In genomic region chr17:44044092-44044491, GRCh38 we compare ENCODE assay signal across 13 cellular contexts. TPM values are rescaled to one million over a fixed set of nuclear protein-coding genes. Genes with fewer than 3 reads are reported as not detected.
DNase-seq lines count a peak whose midpoint lies in the region; ATAC-seq, FAIRE-seq and TF ChIP-seq lines count a peak whose summit lies in the region.
"Had no signal": no experiment of that assay in that cellular context is flagged by ENCODE, and none has a peak within 500 bp of the region (broad histone marks: within the 10 kb centered on the region; RNA-seq: fewer than 3 reads in every experiment).

No MANE protein-coding gene starts in this region.

- H4K20me1 ChIP-seq in GM12878 (ENCODE audit: control insufficient read depth, insufficient read depth): no peaks in the 10 kb centered on the region

- peak overlapping the region; percentile 55 for H3K27ac Mint-ChIP-seq in activated naive CD4-positive, alpha-beta T cell treated with anti-CD3 and anti-CD28 coated beads, Interleukin-2, amount 50 U/mL, for 24 hours
- H3K27ac Mint-ChIP-seq: T-helper 1 cell treated with Interleukin-12 subunit alpha and Interleukin-12 subunit beta and Interleukin-4 antibody, amounts not matched to agents 30 μg/mL and 1 μg/mL, for 36 hours had no signal

- SMC1A ChIA-PET in GM12878 (lab: Charles Lee; ENCODE audit: uncharacterized antibody, unreplicated experiment): interaction anchor here (1.0 to 4.7 kb wide), 4 partner anchors 12 to 100 kb away, joined by 3 to 20 read pairs (median 6); no protein-coding TSS in a partner anchor

- ATAC-seq in GM12878 (no peak), GM18498 (IDR thresholded peaks at IDR 0.05; ENCODE audit: unreplicated experiment) (no peak)
- ATAC-seq: foreskin keratinocyte had no signal

- no peak overlapping the region for H3K4me2 ChIP-seq in GM12878 (ENCODE audit: control insufficient read depth, insufficient read depth)

- H2AFZ ChIP-seq in GM12878 (ENCODE audit: control insufficient read depth, low read depth, low read length): no peak overlapping the region

- H3K4me1 Mint-ChIP-seq in activated naive CD4-positive, alpha-beta T cell treated with anti-CD3 and anti-CD28 coated beads, Interleukin-2, amount 50 U/mL, for 24 hours: peaks cover 14% of the 10 kb centered on the region

- BruUV-seq in GM12878 (replicated peaks; lab: Mats Ljungman, UMichigan): TSS peak; percentile 36

- H3K9ac ChIP-seq in GM12878 (ENCODE audit: control insufficient read depth, insufficient read depth, low read length): no peak overlapping the region

- no peaks in the 10 kb centered on the region for H3K27me3 Mint-ChIP-seq in activated naive CD4-positive, alpha-beta T cell treated with anti-CD3 and anti-CD28 coated beads, Interleukin-2, amount 50 U/mL, for 24 hours

- in situ Hi-C loops in GM12878 (cut with MboI) (loop anchor here (5.0 kb wide), 1 partner anchor 102 kb away; the partner anchor contains the start of gene PPY), transverse colon (cut with MboI; ENCODE audit: low pct_ligation_motif_present in 1 of 4, low pct_unique_long_range_greater_than_20kb in 1 of 4, low sequenced_read_pairs in 3 of 4) (loop anchor here in 1 of 4 donors (10.0 kb wide), 1 partner anchor 99 kb away; the partner anchor contains the start of gene PPY)

- no peak overlapping the region for H3K4me3 Mint-ChIP-seq in activated naive CD4-positive, alpha-beta T cell treated with anti-CD3 and anti-CD28 coated beads, Interleukin-2, amount 50 U/mL, for 24 hours
- H3K4me3 Mint-ChIP-seq: T-helper 1 cell treated with Interleukin-12 subunit alpha and Interleukin-12 subunit beta and Interleukin-4 antibody, amounts not matched to agents 30 μg/mL and 1 μg/mL, for 36 hours had no signal

- RAD21 ChIA-PET in GM12878 (lab: Charles Lee; ENCODE audit: unreplicated experiment): interaction anchor here (0.5 to 1.3 kb wide), 3 partner anchors 72 to 134 kb away, joined by 3 to 6 read pairs (median 4); no protein-coding TSS in a partner anchor

- H3K27me3 ChIP-seq in GM12878 (replicated peaks in 1 of 2; ENCODE audit: control insufficient read depth in 2 of 2, insufficient read depth in 2 of 2, low read length in 1 of 2) (no peaks in the 10 kb centered on the region), transverse colon (no peaks in the 10 kb centered on the region)
- H3K27me3 ChIP-seq: foreskin keratinocyte had no signal

- no peak for FAIRE-seq in GM12878 (lab: Jason Lieb, UNC)

- POLR2A ChIA-PET in GM12878 (lab: Charles Lee): interaction anchor here (1.6 kb wide), 1 partner anchor 23 kb away, joined by 5 read pairs; the partner anchor contains the start of gene LSM12

- TF ChIP-seq POLR2A in GM12878 (IDR thresholded peaks at IDR 0.05; ENCODE audit: low read depth, low read length): no peak
- TF ChIP-seq POLR2A in transverse colon (IDR thresholded peaks at IDR 0.05): no peak

- DNase-seq in activated naive CD4-positive, alpha-beta T cell (lab: John Stamatoyannopoulos, UW): no peak
- DNase-seq in GM12878 (ENCODE audit: low read depth, low spot score): no peak
- DNase-seq in inferior parietal cortex (ENCODE audit: extremely low spot score): peak; percentile 37
- no peak for DNase-seq in transverse colon
- DNase-seq in stimulated activated naive CD4-positive, alpha-beta T cell treated with Interleukin-2 at 50 U/mL for 16 hours (lab: John Stamatoyannopoulos, UW): no peak
- DNase-seq in NCI-H82 (lab: John Stamatoyannopoulos, UW): no peak
- DNase-seq: DND-41; foreskin keratinocyte; occipital lobe; stimulated activated CD4-positive, alpha-beta T cell treated with anti-CD3 and anti-CD28 coated beads, Interleukin-4, amount 100 ng/mL, for 24 hours had no signal

- no peaks in the 10 kb centered on the region for H3K9me3 Mint-ChIP-seq in activated naive CD4-positive, alpha-beta T cell treated with anti-CD3 and anti-CD28 coated beads, Interleukin-2, amount 50 U/mL, for 24 hours
- H3K9me3 Mint-ChIP-seq: T-helper 1 cell treated with Interleukin-12 subunit alpha and Interleukin-12 subunit beta and Interleukin-4 antibody, amounts not matched to agents 30 μg/mL and 1 μg/mL, for 36 hours had no signal

- TF ChIP-seq EP300 in GM12878 (IDR thresholded peaks at IDR 0.05; ENCODE audit: borderline replicate concordance in 1 of 2, control insufficient read depth in 1 of 2, low read depth in 2 of 2, low read length in 2 of 2): no peak
- TF ChIP-seq EP300 in transverse colon (IDR thresholded peaks at IDR 0.05; ENCODE audit: low read depth): no peak

- H3K27ac ChIP-seq in GM12878 (ENCODE audit: control insufficient read depth, insufficient read depth) (no peak overlapping the region), transverse colon (peak overlapping the region in 3 of 4 donors; percentile 46 to 54 (median 50))
- H3K27ac ChIP-seq: foreskin keratinocyte had no signal

- no peak overlapping the region for H3K4me3 ChIP-seq in GM12878
- no peak overlapping the region for H3K4me3 ChIP-seq in transverse colon

- H3K36me3 Mint-ChIP-seq in activated naive CD4-positive, alpha-beta T cell treated with anti-CD3 and anti-CD28 coated beads, Interleukin-2, amount 50 U/mL, for 24 hours: peaks cover 6% of the 10 kb centered on the region

- no peak for TF ChIP-seq RAD21 in GM12878 (IDR thresholded peaks at IDR 0.05; ENCODE audit: insufficient read depth, low read depth, low read length)

- H3K36me3 ChIP-seq in GM12878 (ENCODE audit: control insufficient read depth in 2 of 2, insufficient read depth in 2 of 2, low read length in 1 of 2): peaks cover 3 to 30% of the 10 kb centered on the region in 2 experiments
- H3K36me3 ChIP-seq in transverse colon: peaks cover 0 to 15% (median under 1%) of the 10 kb centered on the region in 4 donors

- H3K4me1 ChIP-seq in GM12878 (ENCODE audit: control insufficient read depth, insufficient read depth, low read length) (no peaks in the 10 kb centered on the region), transverse colon (peaks cover 0 to 40% (median 16%) of the 10 kb centered on the region in 4 donors)

- no peaks in the 10 kb centered on the region; the same call in 1 of the 3 replicates for H3K9me3 ChIP-seq in GM12878 (replicated peaks; ENCODE audit: control insufficient read depth, insufficient read depth, low read length)
- no peaks in the 10 kb centered on the region for H3K9me3 ChIP-seq in transverse colon

- peaks cover 26% of the 10 kb centered on the region for H3K79me2 ChIP-seq in GM12878 (ENCODE audit: control insufficient read depth, insufficient read depth, low read length)

- intact Hi-C loops in GM12878 (cut with micrococcal nuclease; ENCODE audit: unreplicated experiment): no loop called here
- intact Hi-C loops in transverse colon (cut with DNase I; ENCODE audit: low total_unique reads): no loop called here

- CTCF ChIA-PET in GM12878 (lab: Yijun Ruan, JAX): interaction anchor here (0.6 to 5.1 kb wide), 14 partner anchors 9 to 277 kb away, joined by 3 to 42 read pairs (median 4); partner anchors contain the start of gene HDAC5

- WGBS in GM12878 (ENCODE audit: insufficient coverage, insufficient replicate concordance, low lambda C conversion rate, missing lambda C conversion rate): 100% methylated on average over 1 of the region's 1 CpG
- WGBS in transverse colon (ENCODE audit: low coverage in 1 of 2), 2 donors: 75% methylated on average over 1 of the region's 1 CpG; no CpG with 5 or more reads in 1 of the 2 donors

- TF ChIP-seq CTCF in GM12878 (IDR thresholded peaks at IDR 0.05 in 2 of 3, conservative IDR thresholded peaks at IDR 0.05 in 1 of 3; ENCODE audit: control insufficient read depth in 2 of 3, extremely low read depth in 1 of 3, insufficient read depth in 1 of 3, low read depth in 3 of 3, low read length in 3 of 3): no peak
- TF ChIP-seq CTCF in transverse colon (IDR thresholded peaks at IDR 0.05): no peak

RNA-seq across cellular contexts. Expression of gene LSM12, which starts 22.4 kb away (rescaled TPM):
- 15.5 and 19.4 TPM in 2 replicates for total RNA-seq in GM12878 (2013; cell fraction: nucleolus; rRNA removed)
- total RNA-seq in GM12878 (2014; rRNA removed) (56.3 and 60.9 TPM in 2 replicates), GM12878 (2014; rRNA removed; fragmentation: Illumina TruSeq; extraction: Trizol) (61.4 and 66.1 TPM in 2 replicates), GM12878 (2021) (74.0 and 75.6 TPM in 2 replicates), transverse colon (10 to 100 TPM in 3 of 4 donors, 1 to 10 TPM in 1; 5.4 to 29.2 (median 22.9) TPM)
- 30.4 TPM for polyA plus RNA-seq in GM12878 (2011; ENCODE audit: low read depth)
- polyA plus RNA-seq in GM12878 (2011; rRNA removed) (63.5 and 66.5 TPM in 2 replicates), GM12878 (2014; fragmentation: Illumina TruSeq; extraction: Trizol) (87.8 and 94.6 TPM in 2 replicates), GM12878 (2014; fragmentation: Nextera tagmentation; extraction: Ambion mirVana) (100 to 1,000 TPM in 1 of 2 experiments, 10 to 100 TPM in 1; 51.1 to 206 TPM), GM12878 (2014; rRNA removed) (50.6 and 57.3 TPM in 2 replicates), GM12878 (2016; fragmentation: Nextera tagmentation; extraction: Ambion mirVana) (100 to 1,000 TPM; 131 to 132 TPM)
- 56.2 and 57.3 TPM in 2 replicates for polyA plus RNA-seq in GM12878 (2011; cell fraction: cytosol; rRNA removed)
- 21.2 and 23.1 TPM in 2 replicates for polyA plus RNA-seq in GM12878 (2011; cell fraction: nucleus; rRNA removed)
- 36.7 and 44.6 TPM in 2 replicates for polyA plus RNA-seq in GM12878 (2012)
- polyA minus RNA-seq in GM12878 (2011; rRNA and poly(A)+ RNA removed): 75.6 and 90.0 TPM in 2 replicates
- polyA minus RNA-seq in GM12878 (2011; cell fraction: cytosol; rRNA and poly(A)+ RNA removed): 29.1 and 33.5 TPM in 2 replicates
- 9.8 and 16.6 TPM in 2 replicates for polyA minus RNA-seq in GM12878 (2011; cell fraction: nucleus; rRNA and poly(A)+ RNA removed)

RNA-seq across cellular contexts. Expression of gene G6PC3, which starts 26.4 kb away (rescaled TPM):
- total RNA-seq in GM12878 (2013; cell fraction: nucleolus; rRNA removed): 30.8 and 38.5 TPM in 2 replicates
- total RNA-seq in GM12878 (2014; rRNA removed) (35.8 and 36.8 TPM in 2 replicates), GM12878 (2014; rRNA removed; fragmentation: Illumina TruSeq; extraction: Trizol) (19.8 and 20.8 TPM in 2 replicates), GM12878 (2021) (49.9 and 51.8 TPM in 2 replicates), transverse colon (10 to 100 TPM in 3 of 4 donors, 1 to 10 TPM in 1; 5.2 to 35.6 (median 18.5) TPM)
- polyA plus RNA-seq in GM12878 (2011; ENCODE audit: low read depth): 16.4 TPM
- polyA plus RNA-seq in GM12878 (2011; rRNA removed) (13.3 and 24.5 TPM in 2 replicates), GM12878 (2014; fragmentation: Illumina TruSeq; extraction: Trizol) (20.7 and 49.2 TPM in 2 replicates), GM12878 (2014; fragmentation: Nextera tagmentation; extraction: Ambion mirVana) (10 to 100 TPM; 13.0 to 18.2 TPM), GM12878 (2014; rRNA removed) (69.1 and 71.7 TPM in 2 replicates), GM12878 (2016; fragmentation: Nextera tagmentation; extraction: Ambion mirVana) (10 to 100 TPM; 81.6 to 93.7 TPM)
- polyA plus RNA-seq in GM12878 (2011; cell fraction: cytosol; rRNA removed): 48.6 and 72.9 TPM in 2 replicates
- polyA plus RNA-seq in GM12878 (2011; cell fraction: nucleus; rRNA removed): 22.6 and 24.8 TPM in 2 replicates
- 35.0 and 49.7 TPM in 2 replicates for polyA plus RNA-seq in GM12878 (2012)
- polyA minus RNA-seq in GM12878 (2011; rRNA and poly(A)+ RNA removed): 29.5 and 57.0 TPM in 2 replicates
- polyA minus RNA-seq in GM12878 (2011; cell fraction: cytosol; rRNA and poly(A)+ RNA removed): 11.4 and 16.8 TPM in 2 replicates
- polyA minus RNA-seq in GM12878 (2011; cell fraction: nucleus; rRNA and poly(A)+ RNA removed): 18.3 and 33.5 TPM in 2 replicates

RNA-seq across cellular contexts. Expression of gene TMEM101, which starts 29.3 kb away (rescaled TPM):
- 37.1 and 41.1 TPM in 2 replicates for total RNA-seq in GM12878 (2013; cell fraction: nucleolus; rRNA removed)
- total RNA-seq in GM12878 (2014; rRNA removed) (43.8 and 48.7 TPM in 2 replicates), GM12878 (2014; rRNA removed; fragmentation: Illumina TruSeq; extraction: Trizol) (25.0 and 25.3 TPM in 2 replicates), GM12878 (2021) (34.6 and 36.6 TPM in 2 replicates), transverse colon (10 to 100 TPM; 25.2 to 34.0 (median 27.7) TPM)
- 18.4 TPM for polyA plus RNA-seq in GM12878 (2011; ENCODE audit: low read depth)
- polyA plus RNA-seq in GM12878 (2011; rRNA removed) (19.9 and 27.8 TPM in 2 replicates), GM12878 (2014; fragmentation: Illumina TruSeq; extraction: Trizol) (14.7 and 18.4 TPM in 2 replicates), GM12878 (2014; fragmentation: Nextera tagmentation; extraction: Ambion mirVana) (10 to 100 TPM; 70.0 to 72.5 TPM), GM12878 (2014; rRNA removed) (39.2 and 47.3 TPM in 2 replicates), GM12878 (2016; fragmentation: Nextera tagmentation; extraction: Ambion mirVana) (10 to 100 TPM; 30.1 to 35.2 TPM)
- polyA plus RNA-seq in GM12878 (2011; cell fraction: cytosol; rRNA removed): 44.0 and 54.5 TPM in 2 replicates
- polyA plus RNA-seq in GM12878 (2011; cell fraction: nucleus; rRNA removed): 21.5 and 23.8 TPM in 2 replicates
- 39.7 and 39.9 TPM in 2 replicates for polyA plus RNA-seq in GM12878 (2012)
- 36.9 and 62.2 TPM in 2 replicates for polyA minus RNA-seq in GM12878 (2011; rRNA and poly(A)+ RNA removed)
- polyA minus RNA-seq in GM12878 (2011; cell fraction: cytosol; rRNA and poly(A)+ RNA removed): 14.7 and 14.9 TPM in 2 replicates
- 11.1 and 14.8 TPM in 2 replicates for polyA minus RNA-seq in GM12878 (2011; cell fraction: nucleus; rRNA and poly(A)+ RNA removed)

RNA-seq across cellular contexts. Expression of gene NAGS, which starts 39.7 kb away (rescaled TPM):
- 0.75 and 1.5 TPM in 2 replicates for total RNA-seq in GM12878 (2013; cell fraction: nucleolus; rRNA removed)
- 0.65 and 0.90 TPM in 2 replicates for total RNA-seq in GM12878 (2014; rRNA removed)
- total RNA-seq in GM12878 (2014; rRNA removed; fragmentation: Illumina TruSeq; extraction: Trizol): 0.46 and 0.58 TPM in 2 replicates
- total RNA-seq in GM12878 (2021): 0.64 TPM in 2 replicates
- polyA plus RNA-seq in GM12878 (2011; ENCODE audit: low read depth): 0.21 TPM
- 0.58 and 0.80 TPM in 2 replicates for polyA plus RNA-seq in GM12878 (2011; rRNA removed)
- 0.70 and 1.3 TPM in 2 replicates for polyA plus RNA-seq in GM12878 (2011; cell fraction: cytosol; rRNA removed)
- polyA plus RNA-seq in GM12878 (2011; cell fraction: nucleus; rRNA removed): 0.57 and 0.87 TPM in 2 replicates
- polyA plus RNA-seq in GM12878 (2012): 0.39 and 0.77 TPM in 2 replicates
- 0.53 TPM in 1 of 2 replicates, not detected in the other for polyA plus RNA-seq in GM12878 (2014; fragmentation: Illumina TruSeq; extraction: Trizol)
- polyA plus RNA-seq in GM12878 (2014; fragmentation: Nextera tagmentation; extraction: Ambion mirVana): under 1 TPM in 1 of 2 experiments, not detected in 1; 0.11 TPM
- 0.38 and 0.55 TPM in 2 replicates for polyA plus RNA-seq in GM12878 (2014; rRNA removed)
- polyA plus RNA-seq in GM12878 (2016; fragmentation: Nextera tagmentation; extraction: Ambion mirVana): 1 to 10 TPM in 1 of 2 experiments, under 1 TPM in 1; 0.72 to 1.6 TPM
- 0.66 and 1.2 TPM in 2 replicates for polyA minus RNA-seq in GM12878 (2011; rRNA and poly(A)+ RNA removed)
- 0.42 TPM in 1 of 2 replicates, not detected in the other for polyA minus RNA-seq in GM12878 (2011; cell fraction: cytosol; rRNA and poly(A)+ RNA removed)
- polyA minus RNA-seq in GM12878 (2011; cell fraction: nucleus; rRNA and poly(A)+ RNA removed): 0.96 and 0.97 TPM in 2 replicates
- 10 to 100 TPM in 2 of 4 donors, 1 to 10 TPM in 2; 3.0 to 46.3 (median 17.7) TPM for total RNA-seq in transverse colon
